ENCODE assay signal across 1 cellular context in the genomic region with DNA sequence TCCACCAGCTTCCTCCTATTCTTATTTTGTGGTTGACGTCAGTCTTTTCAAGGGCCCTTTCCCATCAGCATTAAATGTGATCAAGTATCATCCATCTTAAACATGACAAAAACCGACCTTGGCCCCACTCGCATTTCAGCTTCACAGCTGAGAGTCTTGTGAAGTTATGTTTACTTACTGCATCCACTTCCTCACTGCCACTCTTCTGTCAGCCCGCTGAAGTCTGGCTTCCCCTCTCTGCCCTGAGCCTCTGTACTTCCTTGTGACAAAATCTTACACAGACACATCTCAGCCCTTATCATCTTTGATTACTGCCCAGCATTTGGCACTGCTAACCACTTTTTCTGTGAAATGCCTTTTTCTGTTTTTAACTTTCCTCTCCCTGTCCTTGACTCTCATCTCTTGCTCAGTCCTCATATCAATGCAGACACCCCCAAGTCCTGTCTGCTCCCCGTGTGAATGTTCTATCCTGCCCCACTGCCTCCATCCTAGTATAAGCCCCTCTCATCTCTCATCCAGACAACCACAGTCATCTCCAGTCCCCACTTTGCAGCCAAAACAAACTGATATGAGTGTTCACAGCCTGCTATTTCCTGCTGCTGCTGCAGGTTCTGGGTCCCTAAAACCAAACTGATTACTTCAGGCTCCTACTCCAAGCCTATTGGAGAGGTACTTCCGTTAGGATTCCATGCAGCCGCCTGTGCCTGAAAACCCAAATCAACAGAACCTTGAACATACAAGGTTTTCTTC.
TF ChIP-seq lines count a peak whose summit lies in the region.

No MANE protein-coding gene starts in this region.

TF ChIP-seq in SK-N-SH, 30 proteins besides CTCF, POLR2A, EP300 and RAD21 (continued from another document):
- TF ChIP-seq, protein P1, sequence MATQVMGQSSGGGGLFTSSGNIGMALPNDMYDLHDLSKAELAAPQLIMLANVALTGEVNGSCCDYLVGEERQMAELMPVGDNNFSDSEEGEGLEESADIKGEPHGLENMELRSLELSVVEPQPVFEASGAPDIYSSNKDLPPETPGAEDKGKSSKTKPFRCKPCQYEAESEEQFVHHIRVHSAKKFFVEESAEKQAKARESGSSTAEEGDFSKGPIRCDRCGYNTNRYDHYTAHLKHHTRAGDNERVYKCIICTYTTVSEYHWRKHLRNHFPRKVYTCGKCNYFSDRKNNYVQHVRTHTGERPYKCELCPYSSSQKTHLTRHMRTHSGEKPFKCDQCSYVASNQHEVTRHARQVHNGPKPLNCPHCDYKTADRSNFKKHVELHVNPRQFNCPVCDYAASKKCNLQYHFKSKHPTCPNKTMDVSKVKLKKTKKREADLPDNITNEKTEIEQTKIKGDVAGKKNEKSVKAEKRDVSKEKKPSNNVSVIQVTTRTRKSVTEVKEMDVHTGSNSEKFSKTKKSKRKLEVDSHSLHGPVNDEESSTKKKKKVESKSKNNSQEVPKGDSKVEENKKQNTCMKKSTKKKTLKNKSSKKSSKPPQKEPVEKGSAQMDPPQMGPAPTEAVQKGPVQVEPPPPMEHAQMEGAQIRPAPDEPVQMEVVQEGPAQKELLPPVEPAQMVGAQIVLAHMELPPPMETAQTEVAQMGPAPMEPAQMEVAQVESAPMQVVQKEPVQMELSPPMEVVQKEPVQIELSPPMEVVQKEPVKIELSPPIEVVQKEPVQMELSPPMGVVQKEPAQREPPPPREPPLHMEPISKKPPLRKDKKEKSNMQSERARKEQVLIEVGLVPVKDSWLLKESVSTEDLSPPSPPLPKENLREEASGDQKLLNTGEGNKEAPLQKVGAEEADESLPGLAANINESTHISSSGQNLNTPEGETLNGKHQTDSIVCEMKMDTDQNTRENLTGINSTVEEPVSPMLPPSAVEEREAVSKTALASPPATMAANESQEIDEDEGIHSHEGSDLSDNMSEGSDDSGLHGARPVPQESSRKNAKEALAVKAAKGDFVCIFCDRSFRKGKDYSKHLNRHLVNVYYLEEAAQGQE (IDR thresholded peaks at IDR 0.05; ENCODE audit: low read depth, low read length), result no peak
- TF ChIP-seq MXI1 (IDR thresholded peaks at IDR 0.05; ENCODE audit: low read depth, low read length) (no peak), NRF1 (IDR thresholded peaks at IDR 0.05; ENCODE audit: low read depth, low read length) (no peak), RXRA (IDR thresholded peaks at IDR 0.05; ENCODE audit: borderline replicate concordance, low read depth) (no peak), TCF12 (IDR thresholded peaks at IDR 0.05) (no peak), SMC3 (IDR thresholded peaks at IDR 0.05; ENCODE audit: low read depth, low read length) (no peak), FOXJ3 (CRISPR knock-in tag; IDR thresholded peaks at IDR 0.05) (no peak), RCOR1 (IDR thresholded peaks at IDR 0.05; ENCODE audit: low read length) (no peak)
- TF ChIP-seq, protein P2, sequence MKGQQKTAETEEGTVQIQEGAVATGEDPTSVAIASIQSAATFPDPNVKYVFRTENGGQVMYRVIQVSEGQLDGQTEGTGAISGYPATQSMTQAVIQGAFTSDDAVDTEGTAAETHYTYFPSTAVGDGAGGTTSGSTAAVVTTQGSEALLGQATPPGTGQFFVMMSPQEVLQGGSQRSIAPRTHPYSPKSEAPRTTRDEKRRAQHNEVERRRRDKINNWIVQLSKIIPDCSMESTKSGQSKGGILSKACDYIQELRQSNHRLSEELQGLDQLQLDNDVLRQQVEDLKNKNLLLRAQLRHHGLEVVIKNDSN (IDR thresholded peaks at IDR 0.05; ENCODE audit: borderline replicate concordance, low read depth), result no peak
- TF ChIP-seq, protein P3, sequence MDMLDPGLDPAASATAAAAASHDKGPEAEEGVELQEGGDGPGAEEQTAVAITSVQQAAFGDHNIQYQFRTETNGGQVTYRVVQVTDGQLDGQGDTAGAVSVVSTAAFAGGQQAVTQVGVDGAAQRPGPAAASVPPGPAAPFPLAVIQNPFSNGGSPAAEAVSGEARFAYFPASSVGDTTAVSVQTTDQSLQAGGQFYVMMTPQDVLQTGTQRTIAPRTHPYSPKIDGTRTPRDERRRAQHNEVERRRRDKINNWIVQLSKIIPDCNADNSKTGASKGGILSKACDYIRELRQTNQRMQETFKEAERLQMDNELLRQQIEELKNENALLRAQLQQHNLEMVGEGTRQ (IDR thresholded peaks at IDR 0.05; ENCODE audit: borderline replicate concordance, low read depth, low read length), result no peak
- TF ChIP-seq, protein P4, sequence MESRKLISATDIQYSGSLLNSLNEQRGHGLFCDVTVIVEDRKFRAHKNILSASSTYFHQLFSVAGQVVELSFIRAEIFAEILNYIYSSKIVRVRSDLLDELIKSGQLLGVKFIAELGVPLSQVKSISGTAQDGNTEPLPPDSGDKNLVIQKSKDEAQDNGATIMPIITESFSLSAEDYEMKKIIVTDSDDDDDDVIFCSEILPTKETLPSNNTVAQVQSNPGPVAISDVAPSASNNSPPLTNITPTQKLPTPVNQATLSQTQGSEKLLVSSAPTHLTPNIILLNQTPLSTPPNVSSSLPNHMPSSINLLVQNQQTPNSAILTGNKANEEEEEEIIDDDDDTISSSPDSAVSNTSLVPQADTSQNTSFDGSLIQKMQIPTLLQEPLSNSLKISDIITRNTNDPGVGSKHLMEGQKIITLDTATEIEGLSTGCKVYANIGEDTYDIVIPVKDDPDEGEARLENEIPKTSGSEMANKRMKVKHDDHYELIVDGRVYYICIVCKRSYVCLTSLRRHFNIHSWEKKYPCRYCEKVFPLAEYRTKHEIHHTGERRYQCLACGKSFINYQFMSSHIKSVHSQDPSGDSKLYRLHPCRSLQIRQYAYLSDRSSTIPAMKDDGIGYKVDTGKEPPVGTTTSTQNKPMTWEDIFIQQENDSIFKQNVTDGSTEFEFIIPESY (IDR thresholded peaks at IDR 0.05; ENCODE audit: borderline replicate concordance, low read depth), result no peak
TF ChIP-seq in SK-N-SH: peak in this region for 0.
